In the genomic region with DNA sequence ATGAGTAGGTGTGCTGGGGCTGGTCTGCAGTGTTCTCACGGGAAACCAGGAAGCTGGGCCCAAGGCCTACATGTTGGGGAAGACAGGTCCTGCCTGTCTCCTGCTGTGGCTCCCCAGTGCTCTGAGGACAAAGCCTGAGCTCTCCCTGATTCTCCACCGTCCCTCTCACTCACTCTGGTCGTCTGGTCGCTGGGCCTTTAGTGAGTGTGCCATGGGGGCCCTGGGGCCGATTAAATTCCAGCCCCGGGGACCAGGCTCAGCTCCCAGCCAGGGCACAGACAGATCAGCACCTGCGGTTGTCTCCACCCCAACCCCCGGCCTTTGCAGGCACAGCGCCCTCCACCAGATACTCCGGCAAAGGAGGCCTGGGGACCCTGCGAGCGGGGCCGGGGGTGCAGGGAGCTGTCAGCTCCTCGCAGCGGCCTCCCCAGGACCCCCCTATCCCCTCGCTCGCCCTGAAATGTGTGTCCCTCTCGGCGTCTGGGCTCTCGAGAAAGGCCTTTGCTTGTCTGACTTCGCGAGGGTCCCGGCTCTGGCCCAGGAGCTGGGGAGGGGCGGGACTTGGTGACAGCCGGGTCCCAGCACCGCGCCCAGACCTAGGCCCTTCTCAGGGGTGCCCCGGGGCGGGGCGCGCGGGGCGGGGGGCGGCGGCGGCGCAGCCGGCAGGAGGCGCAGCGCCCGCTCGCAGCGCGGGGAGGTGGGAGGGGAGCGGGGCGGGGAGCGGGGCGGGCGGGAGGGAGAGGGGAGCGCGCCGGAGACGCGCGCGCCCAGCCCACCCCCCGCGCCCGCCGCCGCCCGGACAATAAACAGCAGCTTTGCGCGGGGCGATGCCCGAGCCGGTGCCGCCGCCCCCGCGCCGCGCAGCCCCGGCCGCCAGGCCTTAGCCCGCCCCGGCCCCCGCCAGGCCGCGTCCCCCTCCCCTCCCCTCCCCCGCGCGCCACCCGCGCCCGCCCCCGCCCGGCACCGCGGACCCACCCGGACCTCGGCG, we compare ENCODE assay signal across 9 cellular contexts. TPM values are rescaled to one million over a fixed set of nuclear protein-coding genes. Genes with fewer than 3 reads are reported as not detected.
DNase-seq lines count a peak whose midpoint lies in the region; ATAC-seq, FAIRE-seq and TF ChIP-seq lines count a peak whose summit lies in the region.
"Had no signal": no experiment of that assay in that cellular context is flagged by ENCODE, and none has a peak within 500 bp of the region (broad histone marks: within the 10 kb centered on the region; RNA-seq: fewer than 3 reads in every experiment).

A gene with protein sequence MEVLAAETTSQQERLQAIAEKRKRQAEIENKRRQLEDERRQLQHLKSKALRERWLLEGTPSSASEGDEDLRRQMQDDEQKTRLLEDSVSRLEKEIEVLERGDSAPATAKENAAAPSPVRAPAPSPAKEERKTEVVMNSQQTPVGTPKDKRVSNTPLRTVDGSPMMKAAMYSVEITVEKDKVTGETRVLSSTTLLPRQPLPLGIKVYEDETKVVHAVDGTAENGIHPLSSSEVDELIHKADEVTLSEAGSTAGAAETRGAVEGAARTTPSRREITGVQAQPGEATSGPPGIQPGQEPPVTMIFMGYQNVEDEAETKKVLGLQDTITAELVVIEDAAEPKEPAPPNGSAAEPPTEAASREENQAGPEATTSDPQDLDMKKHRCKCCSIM (plus strand): TSS at position 782 of the 988 bp plus-strand sequence. CDS start 212 bp downstream, outside the sequence.

- H3K4me3 ChIP-seq in CD8-positive, alpha-beta memory T cell (ENCODE audit: low read length) = no peak within 1 kb of the TSS
- H3K4me3 ChIP-seq in Panc1 (ENCODE audit: low read depth in 2 of 2, low read length in 2 of 2) (peak within 1 kb of the TSS; percentile 38 to 46), osteoblast (ENCODE audit: insufficient read depth, low read length) (no peak within 1 kb of the TSS)

- POLR2A ChIA-PET in CD8-positive, alpha-beta memory T cell (lab: Charles Lee) = no interaction called here
- POLR2A ChIA-PET in Panc1 (lab: Charles Lee) = no interaction called here

- H3K9me3 Mint-ChIP-seq in CD8-positive, alpha-beta memory T cell = peaks cover 0 to 2% (median 0%) of the 10 kb centered on the region in 5 donors
- H3K9me3 Mint-ChIP-seq: T-helper 1 cell treated with Interleukin-12 subunit alpha and Interleukin-12 subunit beta and Interleukin-4 antibody, amounts not matched to agents 30 μg/mL and 1 μg/mL, for 36 hours had no signal

- no peaks in the 10 kb centered on the region for H3K36me3 ChIP-seq in CD8-positive, alpha-beta memory T cell (ENCODE audit: insufficient read depth, low read length)
- no peaks in the 10 kb centered on the region; the same call in 1 of the 2 replicates for H3K36me3 ChIP-seq in Panc1 (ENCODE audit: control insufficient read depth, insufficient read depth, low read length)
- H3K36me3 ChIP-seq in osteoblast (ENCODE audit: insufficient read depth, low read length) = no peaks in the 10 kb centered on the region

- no peak within 1 kb of the TSS for H3K4me2 ChIP-seq in osteoblast (ENCODE audit: insufficient read depth, low read length)

- H3K4me3 Mint-ChIP-seq in CD8-positive, alpha-beta memory T cell = peak within 1 kb of the TSS in 1 of 7 donors; percentile 19
- H3K4me3 Mint-ChIP-seq: T-helper 1 cell treated with Interleukin-12 subunit alpha and Interleukin-12 subunit beta and Interleukin-4 antibody, amounts not matched to agents 30 μg/mL and 1 μg/mL, for 36 hours had no signal

- H3K27me3 Mint-ChIP-seq in CD8-positive, alpha-beta memory T cell = peaks cover 31 to 36% of the 10 kb centered on the region in 2 donors

- H3K27ac Mint-ChIP-seq in CD8-positive, alpha-beta memory T cell = peak within 1 kb of the TSS in 1 of 8 donors; percentile 63
- H3K27ac Mint-ChIP-seq: T-helper 1 cell treated with Interleukin-12 subunit alpha and Interleukin-12 subunit beta and Interleukin-4 antibody, amounts not matched to agents 30 μg/mL and 1 μg/mL, for 36 hours had no signal

- intact Hi-C loops in Panc1 (cut with micrococcal nuclease; ENCODE audit: unreplicated experiment) = no loop called here

- no peak for FAIRE-seq in frontal cortex (lab: Jason Lieb, UNC)

- H3K4me1 Mint-ChIP-seq in CD8-positive, alpha-beta memory T cell = peaks cover 0 to 12% (median 6%) of the 10 kb centered on the region in 3 donors

- H3K27ac ChIP-seq in CD8-positive, alpha-beta memory T cell (ENCODE audit: low read depth, low read length) = peak within 1 kb of the TSS; percentile 24
- H3K27ac ChIP-seq in Panc1 (ENCODE audit: low read length) (no peak within 1 kb of the TSS), osteoblast (ENCODE audit: low read depth, low read length) (no peak within 1 kb of the TSS)

- TF ChIP-seq CTCF in Panc1 (IDR thresholded peaks at IDR 0.05) (peak; percentile 71; the same call in 1 of the 2 replicates), osteoblast (IDR thresholded peaks at IDR 0.05; ENCODE audit: extremely low read depth, low read depth, low read length) (no peak)

- H3K4me1 ChIP-seq in CD8-positive, alpha-beta memory T cell (ENCODE audit: insufficient read depth, low read length) = peaks cover 7% of the 10 kb centered on the region
- H3K4me1 ChIP-seq in Panc1 (ENCODE audit: control insufficient read depth, insufficient read depth, low read length) = no peaks in the 10 kb centered on the region
- H3K4me1 ChIP-seq in osteoblast (ENCODE audit: insufficient read depth, low read length) = no peaks in the 10 kb centered on the region

- ATAC-seq in Panc1 = peak; percentile 69
- no peak for ATAC-seq in HG02610 (IDR thresholded peaks at IDR 0.05; ENCODE audit: unreplicated experiment)

- no peak within 1 kb of the TSS for H2AFZ ChIP-seq in osteoblast (ENCODE audit: low read length)

- H3K27me3 ChIP-seq in CD8-positive, alpha-beta memory T cell (ENCODE audit: insufficient read depth, low read length, poor library complexity, severe bottlenecking) = peaks cover 8% of the 10 kb centered on the region
- H3K27me3 ChIP-seq in Panc1 (ENCODE audit: control insufficient read depth, insufficient read depth, low read length) (no peaks in the 10 kb centered on the region), osteoblast (ENCODE audit: insufficient read depth, low read length) (peaks cover 27% of the 10 kb centered on the region)

- in situ Hi-C loops in Panc1 (cut with HindIII; ENCODE audit: low pct_unique_long_range_greater_than_20kb, low sequenced_read_pairs) = no loop called here

- no peak for DNase-seq in CD8-positive, alpha-beta memory T cell
- no peak for DNase-seq in Panc1 (ENCODE audit: low read depth, low spot score)
- peak; percentile 58 to 71 for DNase-seq in frontal cortex (ENCODE audit: low spot score in 2 of 2)
- peak; percentile 78 for DNase-seq in osteoblast (ENCODE audit: insufficient read length, low spot score, missing footprints)
- no peak for DNase-seq in HPDE6-E6E7 (ENCODE audit: extremely low spot score)
- no peak for DNase-seq in NCI-H526 treated with DMSO at 0.1 percent for 48 hours (lab: John Stamatoyannopoulos, UW)
- no peak for DNase-seq in stimulated activated CD4-positive, alpha-beta T cell treated with anti-CD3 and anti-CD28 coated beads, Interleukin-1b, Interleukin-23, amount 100 ng/mL, for 48 hours

- no peaks in the 10 kb centered on the region for H3K9me3 ChIP-seq in CD8-positive, alpha-beta memory T cell (ENCODE audit: low read length)
- H3K9me3 ChIP-seq in Panc1 (ENCODE audit: control insufficient read depth, insufficient read depth, low read depth, low read length) (no peaks in the 10 kb centered on the region), osteoblast (ENCODE audit: low read depth, low read length) (peaks cover 3% of the 10 kb centered on the region)

- CTCF ChIA-PET in CD8-positive, alpha-beta memory T cell (lab: Charles Lee) = no interaction called here
- CTCF ChIA-PET in Panc1 (lab: Charles Lee) = no interaction called here

- H3K79me2 ChIP-seq in osteoblast (ENCODE audit: insufficient read depth, low read length) = no peaks in the 10 kb centered on the region

- no peaks in the 10 kb centered on the region for H4K20me1 ChIP-seq in osteoblast (ENCODE audit: insufficient read depth, low read length)

- no TSS peak for BruUV-seq in Panc1 (replicated peaks; lab: Mats Ljungman, UMichigan)

- peaks cover 0 to 2% (median 0%) of the 10 kb centered on the region in 3 donors for H3K36me3 Mint-ChIP-seq in CD8-positive, alpha-beta memory T cell

RNA-seq across cellular contexts. Expression of the gene that starts here (rescaled TPM):
- total RNA-seq in CD8-positive, alpha-beta memory T cell = not detected
- not detected for polyA plus RNA-seq in CD8-positive, alpha-beta memory T cell
- total RNA-seq in Panc1 (2021; ENCODE audit: unreplicated experiment) = 14.4 TPM
- polyA plus RNA-seq in Panc1 (2012; ENCODE audit: insufficient read length) = 27.2 TPM
- 87.2 TPM for total RNA-seq in frontal cortex
- total RNA-seq in osteoblast = 9.7 and 10.5 TPM in 2 replicates

Comparison
In these comparisons a context has a peak if more than half of its experiments do, and no peak if none do; other contexts are left out.
1. RNA of the gene that starts here (total RNA-seq): 87.2 TPM in frontal cortex (single experiment), 14.4 TPM in Panc1 (single experiment) and 9.7 to 10.5 TPM in osteoblast; not detected in CD8-positive, alpha-beta memory T cell; every median in the first group is over 10 times any median in the second.
2. DNase-seq: peak in frontal cortex (2 of 2) and osteoblast (single experiment); none in CD8-positive, alpha-beta memory T cell (0 of 5), Panc1 (single experiment), HPDE6-E6E7 (single experiment), NCI-H526 treated with DMSO at 0.1 percent for 48 hours (single experiment) and stimulated activated CD4-positive, alpha-beta T cell treated with anti-CD3 and anti-CD28 coated beads, Interleukin-1b, Interleukin-23, amount 100 ng/mL, for 48 hours (single experiment).
3. H3K4me3 ChIP-seq: peak in Panc1 (2 of 2); none in CD8-positive, alpha-beta memory T cell (single experiment) and osteoblast (single experiment).